Comparison of ENCODE assay signal across 10 cellular contexts in genomic region chr11:63829823-63830489, GRCh38. TPM values are rescaled to one million over a fixed set of nuclear protein-coding genes. Genes with fewer than 3 reads are reported as not detected.
DNase-seq lines count a peak whose midpoint lies in the region; ATAC-seq and TF ChIP-seq lines count a peak whose summit lies in the region.
"Had no signal": no experiment of that assay in that cellular context is flagged by ENCODE, and none has a peak within 500 bp of the region (broad histone marks: within the 10 kb centered on the region; RNA-seq: fewer than 3 reads in every experiment).

No MANE protein-coding gene starts in this region.

- H3K27me3 Mint-ChIP-seq in endothelial cell (ENCODE audit: unreplicated experiment) (no peaks in the 10 kb centered on the region), progenitor cell of endocrine pancreas (no peaks in the 10 kb centered on the region)
- H3K27me3 Mint-ChIP-seq: activated T-cell treated with anti-CD3 and anti-CD28 coated beads, Interleukin-2, amount 50 U/mL, for 24 hours; memory B cell had no signal

- H3K36me3 Mint-ChIP-seq in endothelial cell (ENCODE audit: low read depth, unreplicated experiment) (peaks cover 11% of the 10 kb centered on the region), progenitor cell of endocrine pancreas (ENCODE audit: insufficient read depth) (peaks cover 5% of the 10 kb centered on the region)

- H3K9me3 Mint-ChIP-seq in endothelial cell (ENCODE audit: unreplicated experiment) (no peaks in the 10 kb centered on the region), progenitor cell of endocrine pancreas (ENCODE audit: low read depth) (no peaks in the 10 kb centered on the region)
- H3K9me3 Mint-ChIP-seq: activated T-cell treated with anti-CD3 and anti-CD28 coated beads, Interleukin-2, amount 50 U/mL, for 24 hours; memory B cell had no signal

- H3K27ac Mint-ChIP-seq in endothelial cell (ENCODE audit: unreplicated experiment) (no peak overlapping the region), progenitor cell of endocrine pancreas (peak overlapping the region; percentile 62)
- H3K27ac Mint-ChIP-seq: activated T-cell treated with anti-CD3 and anti-CD28 coated beads, Interleukin-2, amount 50 U/mL, for 24 hours; memory B cell had no signal

- DNase-seq in NOMO-1 treated with DMSO at 0.1 percent for 48 hours (lab: John Stamatoyannopoulos, UW; ENCODE audit: unreplicated experiment) (peak; percentile 17), NOMO-1 (lab: John Stamatoyannopoulos, UW; ENCODE audit: unreplicated experiment in 2 of 2) (no peak), NCI-H1694 (lab: John Stamatoyannopoulos, UW) (peak; percentile 12), endothelial cell (ENCODE audit: low spot score) (peak; percentile 54), progenitor cell of endocrine pancreas (ENCODE audit: low spot score, unreplicated experiment) (no peak), GM19240 (ENCODE audit: insufficient read length, low spot score) (no peak), RKO (ENCODE audit: low spot score) (no peak)
- DNase-seq: activated T-cell treated with anti-CD3 and anti-CD28 coated beads, Interleukin-2, amount 50 U/mL, for 24 hours had no signal

- TF ChIP-seq CTCF in endothelial cell (IDR thresholded peaks at IDR 0.05; ENCODE audit: unreplicated experiment) (no peak), progenitor cell of endocrine pancreas (IDR thresholded peaks at IDR 0.05; ENCODE audit: unreplicated experiment) (peak; percentile 45)

- H3K4me1 Mint-ChIP-seq in endothelial cell (ENCODE audit: unreplicated experiment), result no peaks in the 10 kb centered on the region
- H3K4me1 Mint-ChIP-seq in progenitor cell of endocrine pancreas (ENCODE audit: low read depth), result no peaks in the 10 kb centered on the region

- no peak for ATAC-seq in GM18867 (IDR thresholded peaks at IDR 0.05; ENCODE audit: unreplicated experiment)

- H3K4me3 Mint-ChIP-seq in endothelial cell (ENCODE audit: unreplicated experiment) (no peak overlapping the region), progenitor cell of endocrine pancreas (ENCODE audit: low read depth) (no peak overlapping the region)
- H3K4me3 Mint-ChIP-seq: activated T-cell treated with anti-CD3 and anti-CD28 coated beads, Interleukin-2, amount 50 U/mL, for 24 hours; memory B cell had no signal

RNA-seq across cellular contexts. Expression of gene MARK2, which starts 9.0 kb away (rescaled TPM):
- total RNA-seq in endothelial cell (ENCODE audit: unreplicated experiment), result 42.6 TPM
- total RNA-seq in progenitor cell of endocrine pancreas, result 55.5 and 59.1 TPM in 2 replicates

RNA-seq across cellular contexts. Expression of gene SPINDOC, which starts 16.7 kb away (rescaled TPM):
- 55.3 TPM for total RNA-seq in endothelial cell (ENCODE audit: unreplicated experiment)
- total RNA-seq in progenitor cell of endocrine pancreas, result 75.3 and 77.8 TPM in 2 replicates

Comparison
In these comparisons a context has a peak if more than half of its experiments do, and no peak if none do; other contexts are left out.
1. DNase-seq: peak in NOMO-1 treated with DMSO at 0.1 percent for 48 hours (single experiment), NCI-H1694 (single experiment) and endothelial cell (single experiment); none in NOMO-1 (0 of 2), progenitor cell of endocrine pancreas (single experiment), GM19240 (single experiment) and RKO (single experiment).